ENCODE assay signal across 28 cellular contexts in genomic region chr9:37967681-37968080, GRCh38.
DNase-seq lines count a peak whose midpoint lies in the region; ATAC-seq, FAIRE-seq and TF ChIP-seq lines count a peak whose summit lies in the region.
"Had no signal": no experiment of that assay in that cellular context is flagged by ENCODE, and none has a peak within 500 bp of the region (broad histone marks: within the 10 kb centered on the region; RNA-seq: fewer than 3 reads in every experiment).

No MANE protein-coding gene starts in this region.

- BruUV-seq in HepG2 (replicated peaks; lab: Mats Ljungman, UMichigan) = no TSS peak

- H2AFZ ChIP-seq in HepG2 (ENCODE audit: low read length) = no peak overlapping the region

- H3K4me1 ChIP-seq in right lobe of liver (peaks cover 0 to 29% (median 7%) of the 10 kb centered on the region in 4 donors), HepG2 (ENCODE audit: insufficient read depth, low read length) (peaks cover 99% of the 10 kb centered on the region)

- TF ChIP-seq POLR2A in right lobe of liver (IDR thresholded peaks at IDR 0.05) (no peak), HepG2 (IDR thresholded peaks at IDR 0.05; ENCODE audit: insufficient read depth in 1 of 2, low read depth in 2 of 2, low read length in 2 of 2) (no peak)

- no peak overlapping the region for H3K4me3 Mint-ChIP-seq in osteocyte (ENCODE audit: unreplicated experiment)
- no peak overlapping the region for H3K4me3 Mint-ChIP-seq in activated T-cell treated with anti-CD3 and anti-CD28 coated beads, Interleukin-2, amount 50 U/mL, for 4 hours
- H3K4me3 Mint-ChIP-seq in activated naive CD8-positive, alpha-beta T cell treated with anti-CD3 and anti-CD28 coated beads for 36 hours = no peak overlapping the region
- H3K4me3 Mint-ChIP-seq: activated naive CD8-positive, alpha-beta T cell; activated T-helper 17 cell treated with anti-CD3 and anti-CD28 coated beads, Interleukin-2, amount 50 U/mL, for 72 hours; B cell; IgD-negative memory B cell; natural killer cell treated with Interleukin-12 subunit alpha and Interleukin-12 subunit beta and Interleukin-15 and Interleukin-18, amount 100 ng/mL, for 72 hours; stimulated activated naive B cell treated with anti-CD40 and anti-IgM and Interleukin-4, amounts not matched to agents 10 μg/mL and 1 μg/mL and 100 μg/mL, for 72 hours; T-helper 2 cell treated with Interferon-gamma antibody and Interleukin-4, amounts not matched to agents 5 μg/mL and 100 μg/mL, for 36 hours had no signal

- no peak for FAIRE-seq in HepG2 (lab: Jason Lieb, UNC)
- FAIRE-seq: colon, endometrium, GM12878 had no signal

- H3K27me3 Mint-ChIP-seq in osteocyte (ENCODE audit: unreplicated experiment) = no peaks in the 10 kb centered on the region
- no peaks in the 10 kb centered on the region for H3K27me3 Mint-ChIP-seq in activated T-cell treated with anti-CD3 and anti-CD28 coated beads, Interleukin-2, amount 50 U/mL, for 4 hours (ENCODE audit: low read depth)
- H3K27me3 Mint-ChIP-seq in activated naive CD8-positive, alpha-beta T cell treated with anti-CD3 and anti-CD28 coated beads for 36 hours = no peaks in the 10 kb centered on the region
- H3K27me3 Mint-ChIP-seq: activated naive CD8-positive, alpha-beta T cell; B cell; natural killer cell treated with Interleukin-12 subunit alpha and Interleukin-12 subunit beta and Interleukin-15 and Interleukin-18, amount 100 ng/mL, for 72 hours had no signal

- H3K9me3 ChIP-seq in right lobe of liver (no peaks in the 10 kb centered on the region), HepG2 (ENCODE audit: low read length) (no peaks in the 10 kb centered on the region)

- DNase-seq in right lobe of liver (peak in 2 of 3 donors; percentile 5 to 10), HepG2 (ENCODE audit: low spot score) (no peak), epithelial cell of prostate (ENCODE audit: low read depth, low spot score) (no peak), osteocyte (ENCODE audit: extremely low spot score, unreplicated experiment) (no peak)
- DNase-seq in activated T-cell treated with anti-CD3 and anti-CD28 coated beads, Interleukin-2, amount 50 U/mL, for 4 hours = no peak
- no peak for DNase-seq in activated naive CD8-positive, alpha-beta T cell treated with anti-CD3 and anti-CD28 coated beads for 36 hours
- DNase-seq: 8988T; activated CD4-positive, alpha-beta T cell treated with anti-CD3 and anti-CD28 coated beads, Interleukin-2, amount 50 U/mL, for 1 hour; DND-41; glutamatergic neuron; GOT3; NCI-H1417 treated with DMSO at 0.1 percent for 48 hours; NCI-H2107; stimulated activated CD4-positive, alpha-beta T cell treated with anti-CD3 and anti-CD28 coated beads, Interleukin-2, amount 100 ng/mL, for 24 hours; stimulated activated naive B cell treated with anti-CD40 and anti-IgM and Interleukin-4, amounts not matched to agents 10 μg/mL and 1 μg/mL and 100 μg/mL, for 72 hours had no signal

- H3K27me3 ChIP-seq in right lobe of liver (no peaks in the 10 kb centered on the region), HepG2 (ENCODE audit: control insufficient read depth in 1 of 2, insufficient read depth in 2 of 2, low read length in 2 of 2) (no peaks in the 10 kb centered on the region)

- POLR2A ChIA-PET in HepG2 (lab: Yijun Ruan, JAX) = no interaction called here

- no peak overlapping the region for H3K4me2 ChIP-seq in HepG2 (ENCODE audit: low read depth, low read length)

- H3K27ac Mint-ChIP-seq in osteocyte (ENCODE audit: unreplicated experiment) = peak overlapping the region; percentile 27
- no peak overlapping the region for H3K27ac Mint-ChIP-seq in activated naive CD8-positive, alpha-beta T cell treated with anti-CD3 and anti-CD28 coated beads for 36 hours
- H3K27ac Mint-ChIP-seq: activated naive CD8-positive, alpha-beta T cell; B cell; IgD-negative memory B cell; natural killer cell treated with Interleukin-12 subunit alpha and Interleukin-12 subunit beta and Interleukin-15 and Interleukin-18, amount 100 ng/mL, for 72 hours; stimulated activated naive B cell treated with anti-CD40 and anti-IgM and Interleukin-4, amounts not matched to agents 10 μg/mL and 1 μg/mL and 100 μg/mL, for 72 hours; T-helper 2 cell treated with Interferon-gamma antibody and Interleukin-4, amounts not matched to agents 5 μg/mL and 100 μg/mL, for 36 hours had no signal

- no peak overlapping the region for H3K27ac ChIP-seq in right lobe of liver
- H3K27ac ChIP-seq in HepG2 (ENCODE audit: extremely low read length, insufficient read depth, low read length) = no peak overlapping the region
- peak overlapping the region; percentile 84 for H3K27ac ChIP-seq in epithelial cell of prostate
- H3K27ac ChIP-seq: SK-N-MC, VCaP had no signal

- peaks cover 77% of the 10 kb centered on the region for H4K20me1 ChIP-seq in HepG2 (ENCODE audit: insufficient read depth, low read length)

- intact Hi-C loops in right lobe of liver (cut with DNase I) (no loop called here), HepG2 (cut with micrococcal nuclease; ENCODE audit: unreplicated experiment) (loop anchor here (5.0 kb wide), 3 partner anchors 40 to 80 kb away; no protein-coding TSS in a partner anchor)

- in situ Hi-C loops in HepG2 (cut with HindIII; ENCODE audit: extremely low pct_ligation_motif_present, low pct_unique_long_range_greater_than_20kb) = no loop called here

- peaks cover 21% of the 10 kb centered on the region for H3K79me2 ChIP-seq in HepG2 (ENCODE audit: insufficient read depth, low read length)

- peaks cover 53% of the 10 kb centered on the region for H3K4me1 Mint-ChIP-seq in osteocyte (ENCODE audit: unreplicated experiment)
- no peaks in the 10 kb centered on the region for H3K4me1 Mint-ChIP-seq in activated T-cell treated with anti-CD3 and anti-CD28 coated beads, Interleukin-2, amount 50 U/mL, for 4 hours (ENCODE audit: low read depth)
- peaks cover 19% of the 10 kb centered on the region for H3K4me1 Mint-ChIP-seq in activated naive CD8-positive, alpha-beta T cell treated with anti-CD3 and anti-CD28 coated beads for 36 hours
- H3K4me1 Mint-ChIP-seq: activated T-helper 17 cell treated with anti-CD3 and anti-CD28 coated beads, Interleukin-2, amount 50 U/mL, for 72 hours; B cell; IgD-negative memory B cell; stimulated activated naive B cell treated with anti-CD40 and anti-IgM and Interleukin-4, amounts not matched to agents 10 μg/mL and 1 μg/mL and 100 μg/mL, for 72 hours had no signal

- no peak overlapping the region for H3K9ac ChIP-seq in HepG2 (ENCODE audit: insufficient read depth, low read depth, low read length)

- H3K4me3 ChIP-seq in right lobe of liver = no peak overlapping the region
- H3K4me3 ChIP-seq in HepG2 (replicated peaks in 1 of 3; ENCODE audit: insufficient read depth in 1 of 3, low read depth in 2 of 3, low read length in 3 of 3) = no peak overlapping the region
- H3K4me3 ChIP-seq: GM12878, SK-N-MC had no signal

- peaks cover 0 to 15% (median 0%) of the 10 kb centered on the region in 4 donors for H3K36me3 ChIP-seq in right lobe of liver
- H3K36me3 ChIP-seq in HepG2 (replicated peaks in 1 of 2; ENCODE audit: control insufficient read depth in 1 of 2, insufficient read depth in 2 of 2, low read length in 2 of 2) = peaks cover 16 to 60% of the 10 kb centered on the region in 2 experiments

- no peak for ATAC-seq in right lobe of liver
- no peak for ATAC-seq in HepG2
- no peak for ATAC-seq in GM18861 (IDR thresholded peaks at IDR 0.05; ENCODE audit: unreplicated experiment)
- no peak for ATAC-seq in GM18517 (IDR thresholded peaks at IDR 0.05; ENCODE audit: unreplicated experiment)
- no peak for ATAC-seq in activated T-cell treated with anti-CD3 and anti-CD28 coated beads, Interleukin-2, amount 50 U/mL, for 4 hours
- ATAC-seq: activated T-helper 17 cell treated with anti-CD3 and anti-CD28 coated beads, Interleukin-2, amount 50 U/mL, for 72 hours; GM12878; natural killer cell treated with Interleukin-12 subunit alpha and Interleukin-12 subunit beta and Interleukin-15 and Interleukin-18, amount 100 ng/mL, for 72 hours; stimulated activated naive B cell treated with anti-CD40 and anti-IgM and Interleukin-4, amounts not matched to agents 10 μg/mL and 1 μg/mL and 100 μg/mL, for 72 hours had no signal

- CTCF ChIA-PET in HepG2 (lab: Yijun Ruan, JAX; ENCODE audit: low intra/inter-chr PET ratio, low total read pairs) = no interaction called here

- TF ChIP-seq CTCF in right lobe of liver (IDR thresholded peaks at IDR 0.05) (no peak), HepG2 (CRISPR knock-in tag; IDR thresholded peaks at IDR 0.05) (no peak), osteocyte (IDR thresholded peaks at IDR 0.05) (no peak)

- WGBS in right lobe of liver (ENCODE audit: insufficient coverage, low coverage, low lambda C conversion rate, missing lambda C conversion rate) = 97% methylated on average over 4 of the region's 8 CpGs
- WGBS in HepG2 (ENCODE audit: low lambda C conversion rate) = 95% methylated on average over 8 of the region's 8 CpGs

- H3K9me3 Mint-ChIP-seq in osteocyte (ENCODE audit: unreplicated experiment) = no peaks in the 10 kb centered on the region
- no peaks in the 10 kb centered on the region for H3K9me3 Mint-ChIP-seq in activated T-cell treated with anti-CD3 and anti-CD28 coated beads, Interleukin-2, amount 50 U/mL, for 4 hours
- H3K9me3 Mint-ChIP-seq in activated naive CD8-positive, alpha-beta T cell treated with anti-CD3 and anti-CD28 coated beads for 36 hours = no peaks in the 10 kb centered on the region
- H3K9me3 Mint-ChIP-seq: activated T-helper 17 cell treated with anti-CD3 and anti-CD28 coated beads, Interleukin-2, amount 50 U/mL, for 72 hours; IgD-negative memory B cell; natural killer cell treated with Interleukin-12 subunit alpha and Interleukin-12 subunit beta and Interleukin-15 and Interleukin-18, amount 100 ng/mL, for 72 hours; stimulated activated naive B cell treated with anti-CD40 and anti-IgM and Interleukin-4, amounts not matched to agents 10 μg/mL and 1 μg/mL and 100 μg/mL, for 72 hours; T-helper 2 cell treated with Interferon-gamma antibody and Interleukin-4, amounts not matched to agents 5 μg/mL and 100 μg/mL, for 36 hours had no signal

- H3K36me3 Mint-ChIP-seq in osteocyte (ENCODE audit: unreplicated experiment) = peaks cover 4% of the 10 kb centered on the region
- H3K36me3 Mint-ChIP-seq in activated T-cell treated with anti-CD3 and anti-CD28 coated beads, Interleukin-2, amount 50 U/mL, for 4 hours (ENCODE audit: insufficient read depth) = no peaks in the 10 kb centered on the region
- no peaks in the 10 kb centered on the region for H3K36me3 Mint-ChIP-seq in activated naive CD8-positive, alpha-beta T cell treated with anti-CD3 and anti-CD28 coated beads for 36 hours
- H3K36me3 Mint-ChIP-seq: activated naive CD8-positive, alpha-beta T cell; IgD-negative memory B cell; natural killer cell treated with Interleukin-12 subunit alpha and Interleukin-12 subunit beta and Interleukin-15 and Interleukin-18, amount 100 ng/mL, for 72 hours had no signal

- no peak for TF ChIP-seq RAD21 in HepG2 (CRISPR knock-in tag; IDR thresholded peaks at IDR 0.05)

- no peak for TF ChIP-seq EP300 in HepG2 (IDR thresholded peaks at IDR 0.05; ENCODE audit: low read depth in 2 of 2, low read length in 2 of 2)
- no peak for TF ChIP-seq EP300 in HepG2 (CRISPR knock-in tag; IDR thresholded peaks at IDR 0.05; ENCODE audit: borderline replicate concordance)

TF ChIP-seq in HepG2, 621 proteins besides CTCF, POLR2A, EP300 and RAD21 (continues in another document):
- TF ChIP-seq RFXANK (CRISPR knock-in tag; IDR thresholded peaks at IDR 0.05) = no peak
- no peak for TF ChIP-seq NRL (CRISPR knock-in tag; IDR thresholded peaks at IDR 0.05; ENCODE audit: borderline replicate concordance)

Comparison
In these comparisons a context has a peak if more than half of its experiments do, and no peak if none do; other contexts are left out.
1. DNase-seq: peak in right lobe of liver (2 of 3); none in HepG2 (single experiment), epithelial cell of prostate (single experiment), osteocyte (single experiment), activated T-cell treated with anti-CD3 and anti-CD28 coated beads, Interleukin-2, amount 50 U/mL, for 4 hours (single experiment) and activated naive CD8-positive, alpha-beta T cell treated with anti-CD3 and anti-CD28 coated beads for 36 hours (single experiment).